ENCODE assay signal across 1 cellular context in genomic region chr1:154178856-154179811, GRCh38.
TF ChIP-seq lines count a peak whose summit lies in the region.

No MANE protein-coding gene starts in this region.

TF ChIP-seq in HepG2, 621 proteins besides CTCF, POLR2A, EP300 and RAD21 (continued from another document and continues in another):
- TF ChIP-seq GMEB2 (CRISPR knock-in tag; IDR thresholded peaks at IDR 0.05; ENCODE audit: low read depth) (no peak), ZNF318 (CRISPR knock-in tag; IDR thresholded peaks at IDR 0.05) (no peak), STAT6 (CRISPR knock-in tag; IDR thresholded peaks at IDR 0.05; ENCODE audit: borderline replicate concordance) (no peak), NONO (IDR thresholded peaks at IDR 0.05) (no peak), NONO (CRISPR knock-in tag; conservative IDR thresholded peaks at IDR 0.05) (no peak), ZNF235 (CRISPR knock-in tag; IDR thresholded peaks at IDR 0.05; ENCODE audit: borderline replicate concordance) (no peak), CC2D1A (CRISPR knock-in tag; IDR thresholded peaks at IDR 0.05) (no peak), HNF1B (CRISPR knock-in tag; IDR thresholded peaks at IDR 0.05) (no peak), AFF4 (CRISPR knock-in tag; IDR thresholded peaks at IDR 0.05) (no peak), ZNF670 (CRISPR knock-in tag; IDR thresholded peaks at IDR 0.05; ENCODE audit: borderline replicate concordance) (no peak), IRF1 (CRISPR knock-in tag; IDR thresholded peaks at IDR 0.05; ENCODE audit: low read depth) (no peak), ZBTB20 (CRISPR knock-in tag; IDR thresholded peaks at IDR 0.05; ENCODE audit: borderline replicate concordance, low read depth) (no peak), ZNF879 (CRISPR knock-in tag; IDR thresholded peaks at IDR 0.05) (no peak), ZNF460 (CRISPR knock-in tag; IDR thresholded peaks at IDR 0.05; ENCODE audit: borderline replicate concordance) (peak; percentile 21; the same call in 1 of the 2 replicates), NR2F6 (IDR thresholded peaks at IDR 0.05) (peak; percentile 18; the same call in 1 of the 2 replicates), NR2F6 (CRISPR knock-in tag; IDR thresholded peaks at IDR 0.05) (no peak), TARDBP (CRISPR knock-in tag; IDR thresholded peaks at IDR 0.05) (0 out of 2 replicates have a peak, but pooled peaks have one; percentile 21), ZNF615 (CRISPR knock-in tag; IDR thresholded peaks at IDR 0.05; ENCODE audit: borderline replicate concordance) (no peak), SNAPC2 (CRISPR knock-in tag; IDR thresholded peaks at IDR 0.05) (no peak), SMARCE1 (IDR thresholded peaks at IDR 0.05; ENCODE audit: borderline replicate concordance) (no peak), ZNF703 (CRISPR knock-in tag; IDR thresholded peaks at IDR 0.05; ENCODE audit: borderline replicate concordance) (no peak), PRDM4 (CRISPR knock-in tag; IDR thresholded peaks at IDR 0.05; ENCODE audit: borderline replicate concordance) (no peak), KLF13 (CRISPR knock-in tag; IDR thresholded peaks at IDR 0.05) (no peak), JUND (CRISPR knock-in tag; IDR thresholded peaks at IDR 0.05) (no peak), MAX (IDR thresholded peaks at IDR 0.05) (no peak), TBX2 (CRISPR knock-in tag; IDR thresholded peaks at IDR 0.05; ENCODE audit: borderline replicate concordance) (no peak), PITX1 (CRISPR knock-in tag; IDR thresholded peaks at IDR 0.05) (peak; percentile 55; the same call in 1 of the 2 replicates), BCLAF1 (IDR thresholded peaks at IDR 0.05) (no peak)
